ENCODE assay signal across 8 cellular contexts in the genomic region with DNA sequence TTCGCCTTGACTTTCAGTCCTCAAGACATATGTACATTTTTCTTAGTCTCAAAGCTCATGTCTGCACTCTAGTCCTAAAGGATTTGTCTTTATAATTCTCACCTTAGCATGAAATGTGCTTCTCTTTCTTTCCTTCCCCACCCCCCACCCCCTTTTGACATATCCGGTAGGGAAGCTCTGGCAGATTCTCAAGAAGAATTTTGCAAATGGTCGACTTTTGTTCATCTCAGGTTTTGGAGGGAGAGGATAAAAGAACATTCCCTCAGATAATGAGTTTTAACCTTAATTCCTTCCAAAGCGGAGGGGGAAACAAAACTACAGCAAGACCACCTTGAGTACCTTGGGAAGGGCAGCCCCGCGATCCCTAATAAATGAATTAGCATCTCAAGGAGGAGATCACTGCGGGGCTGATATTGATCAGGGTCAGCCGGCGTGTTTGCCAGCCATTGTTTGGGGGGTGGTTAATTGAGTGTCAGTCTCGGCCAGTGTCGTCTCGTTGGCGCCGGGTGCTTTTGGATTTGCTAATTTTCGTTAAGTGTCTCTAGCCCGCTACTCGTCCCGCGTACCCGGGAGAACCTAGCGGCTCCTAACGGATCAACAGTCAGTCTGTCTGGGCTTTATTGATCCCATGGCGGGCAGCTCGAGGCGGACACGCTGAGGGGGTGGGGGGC. TPM values are rescaled to one million over a fixed set of nuclear protein-coding genes. Genes with fewer than 3 reads are reported as not detected.
DNase-seq lines count a peak whose midpoint lies in the region; ATAC-seq, FAIRE-seq and TF ChIP-seq lines count a peak whose summit lies in the region.

No MANE protein-coding gene starts in this region.

- peaks cover 41% of the 10 kb centered on the region for H4K20me1 ChIP-seq in BLaER1

- H3K9me3 Mint-ChIP-seq in activated T-cell treated with anti-CD3 and anti-CD28 coated beads, Interleukin-2, amount 50 U/mL, for 4 hours: no peaks in the 10 kb centered on the region
- H3K9me3 Mint-ChIP-seq in progenitor cell of endocrine pancreas (ENCODE audit: low read depth): no peaks in the 10 kb centered on the region

- intact Hi-C loops in Right ventricle myocardium superior (cut with DNase I): loop anchor here (2.0 kb wide), 1 partner anchor 314 kb away; no protein-coding TSS in a partner anchor

- DNase-seq in activated T-cell treated with anti-CD3 and anti-CD28 coated beads, Interleukin-2, amount 50 U/mL, for 4 hours: peak; percentile 6
- DNase-seq in Right ventricle myocardium superior: peak; percentile 61
- DNase-seq in progenitor cell of endocrine pancreas (ENCODE audit: low spot score, unreplicated experiment): peak; percentile 46
- no peak for DNase-seq in H54 (ENCODE audit: insufficient read length, low spot score)

- ATAC-seq in HG02885 (IDR thresholded peaks at IDR 0.05; ENCODE audit: poor library complexity, unreplicated experiment) (peak; percentile 1), Right ventricle myocardium superior (ENCODE audit: poor library complexity) (peak; percentile 19), GM18873 (IDR thresholded peaks at IDR 0.05; ENCODE audit: low FRiP score, unreplicated experiment) (no peak), HG03457 (IDR thresholded peaks at IDR 0.05; ENCODE audit: unreplicated experiment) (no peak)
- peak in 1 of 2 donors; percentile 3 for ATAC-seq in activated T-cell treated with anti-CD3 and anti-CD28 coated beads, Interleukin-2, amount 50 U/mL, for 4 hours

- H3K4me2 ChIP-seq in BLaER1: peak overlapping the region; percentile 89

- no peak for FAIRE-seq in H54 (lab: Jason Lieb, UNC)

- TF ChIP-seq CTCF in progenitor cell of endocrine pancreas (IDR thresholded peaks at IDR 0.05; ENCODE audit: unreplicated experiment): no peak

- H3K36me3 Mint-ChIP-seq in activated T-cell treated with anti-CD3 and anti-CD28 coated beads, Interleukin-2, amount 50 U/mL, for 4 hours (ENCODE audit: insufficient read depth): no peaks in the 10 kb centered on the region
- H3K36me3 Mint-ChIP-seq in progenitor cell of endocrine pancreas (ENCODE audit: insufficient read depth): no peaks in the 10 kb centered on the region

- H3K4me1 Mint-ChIP-seq in activated T-cell treated with anti-CD3 and anti-CD28 coated beads, Interleukin-2, amount 50 U/mL, for 4 hours (ENCODE audit: low read depth): peaks cover 22% of the 10 kb centered on the region
- peaks cover 38% of the 10 kb centered on the region for H3K4me1 Mint-ChIP-seq in progenitor cell of endocrine pancreas (ENCODE audit: low read depth)

- peak overlapping the region; percentile 73 for H3K4me3 Mint-ChIP-seq in activated T-cell treated with anti-CD3 and anti-CD28 coated beads, Interleukin-2, amount 50 U/mL, for 4 hours
- H3K4me3 Mint-ChIP-seq in progenitor cell of endocrine pancreas (ENCODE audit: low read depth): peak overlapping the region; percentile 80

- peak overlapping the region; percentile 99 for H3K4me3 ChIP-seq in BLaER1

- H3K4me1 ChIP-seq in BLaER1: peaks cover 19% of the 10 kb centered on the region

- peaks cover 59% of the 10 kb centered on the region for H3K27me3 Mint-ChIP-seq in activated T-cell treated with anti-CD3 and anti-CD28 coated beads, Interleukin-2, amount 50 U/mL, for 4 hours (ENCODE audit: low read depth)
- peaks cover 2% of the 10 kb centered on the region for H3K27me3 Mint-ChIP-seq in progenitor cell of endocrine pancreas

- H3K27ac Mint-ChIP-seq in progenitor cell of endocrine pancreas: peak overlapping the region; percentile 78

- peak overlapping the region; percentile 72 for H3K9ac ChIP-seq in BLaER1

- no peak for TF ChIP-seq POLR2A in H54 (IDR thresholded peaks at IDR 0.05; ENCODE audit: low read depth, low read length)

- peak overlapping the region; percentile 60; the same call in 1 of the 2 replicates for H3K27ac ChIP-seq in BLaER1

- no peaks in the 10 kb centered on the region for H3K27me3 ChIP-seq in BLaER1

- no peaks in the 10 kb centered on the region for H3K9me3 ChIP-seq in BLaER1

- H3K36me3 ChIP-seq in BLaER1: peaks cover 6% of the 10 kb centered on the region; the same call in 1 of the 2 replicates

RNA-seq across cellular contexts. Expression of a gene that starts 0.9 kb away (rescaled TPM):
- 1 to 10 TPM; 1.1 to 1.2 (median 1.1) TPM for total RNA-seq in activated T-cell treated with anti-CD3 and anti-CD28 coated beads, Interleukin-2, amount 50 U/mL, for 4 hours
- total RNA-seq in Right ventricle myocardium superior (13.2 TPM), progenitor cell of endocrine pancreas (31.4 and 35.4 TPM in 2 replicates)

Comparison
In these comparisons a context has a peak if more than half of its experiments do, and no peak if none do; other contexts are left out.
1. ATAC-seq: peak in HG02885 (single experiment) and Right ventricle myocardium superior (single experiment); none in GM18873 (single experiment) and HG03457 (single experiment).